1 cellular context compared by ENCODE assay signal in genomic region chr7:128904381-128905197, GRCh38.
TF ChIP-seq lines count a peak whose summit lies in the region.

No MANE protein-coding gene starts in this region.

TF ChIP-seq in K562, 482 proteins besides CTCF, POLR2A, EP300 and RAD21 (continued from another document):
- TF ChIP-seq ATF3 (IDR thresholded peaks at IDR 0.05) (no peak), ATF3 (CRISPR knock-in tag; conservative IDR thresholded peaks at IDR 0.05) (peak; percentile 61; the same call in 1 of the 2 replicates), SUPT5H (IDR thresholded peaks at IDR 0.05) (no peak), CREB1 (IDR thresholded peaks at IDR 0.05) (no peak), CREB1 (CRISPR knock-in tag; IDR thresholded peaks at IDR 0.05) (peak; percentile 40; the same call in 1 of the 2 replicates), E4F1 (CRISPR knock-in tag; IDR thresholded peaks at IDR 0.05; ENCODE audit: borderline replicate concordance) (no peak), ZNF785 (CRISPR knock-in tag; IDR thresholded peaks at IDR 0.05) (no peak), BRD9 (IDR thresholded peaks at IDR 0.05; ENCODE audit: low read depth, partially characterized antibody) (no peak), NRF1 (conservative IDR thresholded peaks at IDR 0.05 in 1 of 2, IDR thresholded peaks at IDR 0.05 in 1 of 2) (no peak), BCOR (IDR thresholded peaks at IDR 0.05) (no peak), ATF1 (CRISPR knock-in tag; IDR thresholded peaks at IDR 0.05) (no peak), ATF1 (tag; IDR thresholded peaks at IDR 0.05) (peak; percentile 44; the same call in 1 of the 2 replicates), NKRF (IDR thresholded peaks at IDR 0.05; ENCODE audit: borderline replicate concordance) (no peak), BHLHE40 (IDR thresholded peaks at IDR 0.05; ENCODE audit: low read length) (peak; percentile 94), NBN (IDR thresholded peaks at IDR 0.05; ENCODE audit: low read depth) (peak; percentile 14; the same call in 1 of the 2 replicates), PREB (CRISPR knock-in tag; IDR thresholded peaks at IDR 0.05) (no peak), POLR2AphosphoS2 (IDR thresholded peaks at IDR 0.05; ENCODE audit: low read length) (no peak), FOXJ2 (tag; IDR thresholded peaks at IDR 0.05) (no peak), RBM34 (IDR thresholded peaks at IDR 0.05; ENCODE audit: borderline replicate concordance, insufficient read depth, low read length) (no peak), STAT5B (CRISPR knock-in tag; IDR thresholded peaks at IDR 0.05) (no peak), ZNF408 (CRISPR knock-in tag; IDR thresholded peaks at IDR 0.05; ENCODE audit: low read depth) (no peak), PCBP2 (IDR thresholded peaks at IDR 0.05; ENCODE audit: low read depth, low read length, poor library complexity, severe bottlenecking) (no peak), ATF2 (CRISPR knock-in tag; IDR thresholded peaks at IDR 0.05) (no peak), CBX3 (IDR thresholded peaks at IDR 0.05; ENCODE audit: borderline replicate concordance in 1 of 2, low read length in 2 of 2) (0 out of 3 replicates have a peak, but pooled peaks of 1 of the 2 experiments have one; percentile 43), RBM22 (IDR thresholded peaks at IDR 0.05; ENCODE audit: low read depth, low read length, poor library complexity, severe bottlenecking) (no peak), PRDM10 (IDR thresholded peaks at IDR 0.05; ENCODE audit: partially characterized antibody) (no peak)
- TF ChIP-seq, protein P1, sequence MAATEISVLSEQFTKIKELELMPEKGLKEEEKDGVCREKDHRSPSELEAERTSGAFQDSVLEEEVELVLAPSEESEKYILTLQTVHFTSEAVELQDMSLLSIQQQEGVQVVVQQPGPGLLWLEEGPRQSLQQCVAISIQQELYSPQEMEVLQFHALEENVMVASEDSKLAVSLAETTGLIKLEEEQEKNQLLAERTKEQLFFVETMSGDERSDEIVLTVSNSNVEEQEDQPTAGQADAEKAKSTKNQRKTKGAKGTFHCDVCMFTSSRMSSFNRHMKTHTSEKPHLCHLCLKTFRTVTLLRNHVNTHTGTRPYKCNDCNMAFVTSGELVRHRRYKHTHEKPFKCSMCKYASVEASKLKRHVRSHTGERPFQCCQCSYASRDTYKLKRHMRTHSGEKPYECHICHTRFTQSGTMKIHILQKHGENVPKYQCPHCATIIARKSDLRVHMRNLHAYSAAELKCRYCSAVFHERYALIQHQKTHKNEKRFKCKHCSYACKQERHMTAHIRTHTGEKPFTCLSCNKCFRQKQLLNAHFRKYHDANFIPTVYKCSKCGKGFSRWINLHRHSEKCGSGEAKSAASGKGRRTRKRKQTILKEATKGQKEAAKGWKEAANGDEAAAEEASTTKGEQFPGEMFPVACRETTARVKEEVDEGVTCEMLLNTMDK (IDR thresholded peaks at IDR 0.05; ENCODE audit: borderline replicate concordance, insufficient read depth, low read depth, low read length, poor library complexity, severe bottlenecking) = peak; percentile 46
- TF ChIP-seq, protein P2, sequence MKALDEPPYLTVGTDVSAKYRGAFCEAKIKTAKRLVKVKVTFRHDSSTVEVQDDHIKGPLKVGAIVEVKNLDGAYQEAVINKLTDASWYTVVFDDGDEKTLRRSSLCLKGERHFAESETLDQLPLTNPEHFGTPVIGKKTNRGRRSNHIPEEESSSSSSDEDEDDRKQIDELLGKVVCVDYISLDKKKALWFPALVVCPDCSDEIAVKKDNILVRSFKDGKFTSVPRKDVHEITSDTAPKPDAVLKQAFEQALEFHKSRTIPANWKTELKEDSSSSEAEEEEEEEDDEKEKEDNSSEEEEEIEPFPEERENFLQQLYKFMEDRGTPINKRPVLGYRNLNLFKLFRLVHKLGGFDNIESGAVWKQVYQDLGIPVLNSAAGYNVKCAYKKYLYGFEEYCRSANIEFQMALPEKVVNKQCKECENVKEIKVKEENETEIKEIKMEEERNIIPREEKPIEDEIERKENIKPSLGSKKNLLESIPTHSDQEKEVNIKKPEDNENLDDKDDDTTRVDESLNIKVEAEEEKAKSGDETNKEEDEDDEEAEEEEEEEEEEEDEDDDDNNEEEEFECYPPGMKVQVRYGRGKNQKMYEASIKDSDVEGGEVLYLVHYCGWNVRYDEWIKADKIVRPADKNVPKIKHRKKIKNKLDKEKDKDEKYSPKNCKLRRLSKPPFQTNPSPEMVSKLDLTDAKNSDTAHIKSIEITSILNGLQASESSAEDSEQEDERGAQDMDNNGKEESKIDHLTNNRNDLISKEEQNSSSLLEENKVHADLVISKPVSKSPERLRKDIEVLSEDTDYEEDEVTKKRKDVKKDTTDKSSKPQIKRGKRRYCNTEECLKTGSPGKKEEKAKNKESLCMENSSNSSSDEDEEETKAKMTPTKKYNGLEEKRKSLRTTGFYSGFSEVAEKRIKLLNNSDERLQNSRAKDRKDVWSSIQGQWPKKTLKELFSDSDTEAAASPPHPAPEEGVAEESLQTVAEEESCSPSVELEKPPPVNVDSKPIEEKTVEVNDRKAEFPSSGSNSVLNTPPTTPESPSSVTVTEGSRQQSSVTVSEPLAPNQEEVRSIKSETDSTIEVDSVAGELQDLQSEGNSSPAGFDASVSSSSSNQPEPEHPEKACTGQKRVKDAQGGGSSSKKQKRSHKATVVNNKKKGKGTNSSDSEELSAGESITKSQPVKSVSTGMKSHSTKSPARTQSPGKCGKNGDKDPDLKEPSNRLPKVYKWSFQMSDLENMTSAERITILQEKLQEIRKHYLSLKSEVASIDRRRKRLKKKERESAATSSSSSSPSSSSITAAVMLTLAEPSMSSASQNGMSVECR (CRISPR knock-in tag; IDR thresholded peaks at IDR 0.05) = no peak
- TF ChIP-seq, protein P3, sequence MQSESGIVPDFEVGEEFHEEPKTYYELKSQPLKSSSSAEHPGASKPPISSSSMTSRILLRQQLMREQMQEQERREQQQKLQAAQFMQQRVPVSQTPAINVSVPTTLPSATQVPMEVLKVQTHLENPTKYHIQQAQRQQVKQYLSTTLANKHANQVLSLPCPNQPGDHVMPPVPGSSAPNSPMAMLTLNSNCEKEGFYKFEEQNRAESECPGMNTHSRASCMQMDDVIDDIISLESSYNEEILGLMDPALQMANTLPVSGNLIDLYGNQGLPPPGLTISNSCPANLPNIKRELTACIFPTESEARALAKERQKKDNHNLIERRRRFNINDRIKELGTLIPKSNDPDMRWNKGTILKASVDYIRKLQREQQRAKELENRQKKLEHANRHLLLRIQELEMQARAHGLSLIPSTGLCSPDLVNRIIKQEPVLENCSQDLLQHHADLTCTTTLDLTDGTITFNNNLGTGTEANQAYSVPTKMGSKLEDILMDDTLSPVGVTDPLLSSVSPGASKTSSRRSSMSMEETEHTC (IDR thresholded peaks at IDR 0.05) = peak; percentile 65; the same call in 1 of the 2 replicates
